8 cellular contexts compared by ENCODE assay signal in genomic region chr5:153831976-153832375, GRCh38.
DNase-seq lines count a peak whose midpoint lies in the region; ATAC-seq and TF ChIP-seq lines count a peak whose summit lies in the region.

No MANE protein-coding gene starts in this region.

- no peaks in the 10 kb centered on the region for H3K36me3 ChIP-seq in OCI-LY7 (ENCODE audit: insufficient read depth, low read length)
- H3K36me3 ChIP-seq in psoas muscle (ENCODE audit: insufficient read depth in 1 of 2, low read depth in 1 of 2), result no peaks in the 10 kb centered on the region

- WGBS in psoas muscle, 3 donors, result 44 to 65% (median 46%) methylated on average over 2 of the region's 2 CpGs

- H3K9me2 ChIP-seq in OCI-LY7 (ENCODE audit: insufficient read depth, low read length), result no peaks in the 10 kb centered on the region

- H3K79me2 ChIP-seq in OCI-LY7 (ENCODE audit: insufficient read depth, low read depth, low read length), result no peaks in the 10 kb centered on the region

- intact Hi-C loops in OCI-LY7 (cut with micrococcal nuclease; ENCODE audit: unreplicated experiment), result no loop called here
- intact Hi-C loops in psoas muscle (cut with DNase I), result no loop called here

- no peaks in the 10 kb centered on the region for H4K20me1 ChIP-seq in OCI-LY7 (ENCODE audit: insufficient read depth, low read length)

- CTCF ChIA-PET in OCI-LY7 (lab: Charles Lee; ENCODE audit: unreplicated experiment), result no interaction called here

- POLR2A ChIA-PET in OCI-LY7 (lab: Charles Lee), result no interaction called here

- no TSS peak for BruUV-seq in OCI-LY7 (replicated peaks; lab: Mats Ljungman, UMichigan)

- DNase-seq in OCI-LY7 (ENCODE audit: low spot score), result peak; percentile 78
- peak; percentile 49 for DNase-seq in iris pigment epithelial cell (ENCODE audit: low read depth)
- DNase-seq in stimulated activated naive CD4-positive, alpha-beta T cell (lab: John Stamatoyannopoulos, UW), result no peak
- DNase-seq in psoas muscle, result no peak
- DNase-seq in NOMO-1 treated with DMSO at 0.1 percent for 48 hours (lab: John Stamatoyannopoulos, UW; ENCODE audit: unreplicated experiment), result no peak

- H3K27ac ChIP-seq in OCI-LY7 (ENCODE audit: low read depth, low read length, poor library complexity, severe bottlenecking) (no peak overlapping the region), psoas muscle (no peak overlapping the region)

- H3K9me3 ChIP-seq in OCI-LY7 (ENCODE audit: low read length) (no peaks in the 10 kb centered on the region; the same call in 1 of the 2 replicates), psoas muscle (no peaks in the 10 kb centered on the region)

- H3K4me1 ChIP-seq in OCI-LY7 (ENCODE audit: insufficient read depth, low read length, poor library complexity, severe bottlenecking), result peaks cover 13% of the 10 kb centered on the region
- H3K4me1 ChIP-seq in psoas muscle, result no peaks in the 10 kb centered on the region

- no peak overlapping the region for H3K4me3 ChIP-seq in OCI-LY7 (ENCODE audit: low read depth, low read length, poor library complexity, severe bottlenecking)
- no peak overlapping the region for H3K4me3 ChIP-seq in psoas muscle

- TF ChIP-seq CTCF in OCI-LY7 (conservative IDR thresholded peaks at IDR 0.05; ENCODE audit: low read length), result no peak
- no peak for TF ChIP-seq CTCF in psoas muscle (IDR thresholded peaks at IDR 0.05)

- ATAC-seq in GM18870 (IDR thresholded peaks at IDR 0.05; ENCODE audit: unreplicated experiment) (peak; percentile 72), HG02885 (IDR thresholded peaks at IDR 0.05; ENCODE audit: poor library complexity, unreplicated experiment) (peak; percentile 89), GM21619 (IDR thresholded peaks at IDR 0.05; ENCODE audit: unreplicated experiment) (no peak), psoas muscle (no peak)

- H3K27me3 ChIP-seq in psoas muscle (ENCODE audit: insufficient read depth in 3 of 3, low read length in 2 of 3), result no peaks in the 10 kb centered on the region

- peak overlapping the region; percentile 44; the same call in 1 of the 2 replicates for H3K4me2 ChIP-seq in OCI-LY7 (ENCODE audit: low read length)

- peak overlapping the region; percentile 97 for H2AFZ ChIP-seq in OCI-LY7 (ENCODE audit: low read length)

Comparison
In these comparisons a context has a peak if more than half of its experiments do, and no peak if none do; other contexts are left out.
1. ATAC-seq: peak in GM18870 (single experiment) and HG02885 (single experiment); none in GM21619 (single experiment) and psoas muscle (0 of 4).
2. DNase-seq: peak in OCI-LY7 (single experiment) and iris pigment epithelial cell (single experiment); none in stimulated activated naive CD4-positive, alpha-beta T cell (0 of 6), psoas muscle (0 of 2) and NOMO-1 treated with DMSO at 0.1 percent for 48 hours (single experiment).